In the genomic region with DNA sequence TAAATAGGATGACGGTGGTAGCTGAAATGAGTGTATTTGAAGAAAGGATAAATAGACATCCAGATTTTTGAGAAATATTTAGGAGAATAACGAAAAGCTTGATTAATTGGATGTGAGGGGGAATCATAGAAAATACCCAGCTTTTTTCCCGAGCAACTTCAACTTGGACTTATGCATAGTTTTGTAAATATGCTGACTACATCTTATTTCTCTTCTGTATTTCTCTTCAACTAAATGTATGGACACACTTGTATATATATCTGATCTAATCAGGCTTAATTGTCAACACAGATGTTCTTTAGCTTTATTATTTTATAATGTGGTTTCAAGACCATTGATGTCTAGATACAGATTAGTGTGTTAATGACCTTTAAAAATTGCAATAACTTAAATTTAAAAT, we compare ENCODE assay signal across 11 cellular contexts.
"Had no signal": no experiment of that assay in that cellular context is flagged by ENCODE, and none has a peak within 500 bp of the region (broad histone marks: within the 10 kb centered on the region; RNA-seq: fewer than 3 reads in every experiment).

No MANE protein-coding gene starts in this region.

- H3K27ac ChIP-seq: GM23248 had no signal

- DNase-seq: GM23248, GOT3, H7, H9, HCEC 1CT, HFFc6 had no signal

- H3K9me3 ChIP-seq: HAP-1 had no signal

- H3K4me2 ChIP-seq: GM23338 had no signal

- H2AFZ ChIP-seq: GM23248, GM23338 had no signal

- H3K4me1 ChIP-seq: HAP-1 had no signal

- ATAC-seq: GM23338, HCT116 had no signal

- H3K4me3 ChIP-seq: GM23248, GM23338, HAP-1 had no signal

- H3K9ac ChIP-seq: GM23248 had no signal

- H3K36me3 ChIP-seq: HAP-1 had no signal

- FAIRE-seq: H1, H54 had no signal
